24 cellular contexts compared by ENCODE assay signal in genomic region chr13:40897058-40897457, GRCh38.
DNase-seq lines count a peak whose midpoint lies in the region; ATAC-seq and TF ChIP-seq lines count a peak whose summit lies in the region.
"Had no signal": no experiment of that assay in that cellular context is flagged by ENCODE, and none has a peak within 500 bp of the region (broad histone marks: within the 10 kb centered on the region; RNA-seq: fewer than 3 reads in every experiment).

No MANE protein-coding gene starts in this region.

- peak overlapping the region; percentile 57; the same call in 1 of the 2 replicates for H3K27ac ChIP-seq in VCaP
- H3K27ac ChIP-seq in hepatocyte, result peak overlapping the region; percentile 72
- H3K27ac ChIP-seq: BLaER1, GM23248, SJSA1 had no signal

- no peaks in the 10 kb centered on the region for H3K36me3 ChIP-seq in hepatocyte (replicated peaks; ENCODE audit: insufficient read depth, low read depth)
- H3K36me3 ChIP-seq: BLaER1, SJSA1 had no signal

- H3K36me3 Mint-ChIP-seq in activated CD8-positive, alpha-beta memory T cell treated with anti-CD3 and anti-CD28 coated beads, Interleukin-2, amount 10 ng/mL, durations not matched to agents 7 days and 5 days, result peaks cover 8% of the 10 kb centered on the region

- no peaks in the 10 kb centered on the region for H3K4me1 Mint-ChIP-seq in activated CD8-positive, alpha-beta memory T cell treated with anti-CD3 and anti-CD28 coated beads, Interleukin-2, amount 10 ng/mL, durations not matched to agents 7 days and 5 days

- no peaks in the 10 kb centered on the region for H3K9me3 ChIP-seq in hepatocyte (ENCODE audit: low read depth)
- H3K9me3 ChIP-seq: SJSA1 had no signal

- H3K4me3 ChIP-seq in hepatocyte, result no peak overlapping the region
- H3K4me3 ChIP-seq: BLaER1, GM23248, SJSA1 had no signal

- H3K4me1 ChIP-seq in hepatocyte (ENCODE audit: insufficient read depth), result peaks cover 12% of the 10 kb centered on the region
- H3K4me1 ChIP-seq: BLaER1, SJSA1 had no signal

- TF ChIP-seq CTCF in VCaP (conservative IDR thresholded peaks at IDR 0.05), result no peak
- no peak for TF ChIP-seq CTCF in hepatocyte (IDR thresholded peaks at IDR 0.05; ENCODE audit: poor library complexity)

- H3K9me2 ChIP-seq in hepatocyte (replicated peaks; ENCODE audit: insufficient read depth), result no peaks in the 10 kb centered on the region

- H3K4me3 Mint-ChIP-seq in activated CD8-positive, alpha-beta memory T cell treated with anti-CD3 and anti-CD28 coated beads, Interleukin-2, amount 10 ng/mL, durations not matched to agents 7 days and 5 days, result no peak overlapping the region
- H3K4me3 Mint-ChIP-seq: CD4-positive, CD25-positive, alpha-beta regulatory T cell; H9 had no signal

- no peak overlapping the region for H3K4me2 ChIP-seq in hepatocyte
- H3K4me2 ChIP-seq: BLaER1 had no signal

- no peak for ATAC-seq in GM21825 (IDR thresholded peaks at IDR 0.05; ENCODE audit: unreplicated experiment)
- ATAC-seq in activated CD8-positive, alpha-beta memory T cell treated with anti-CD3 and anti-CD28 coated beads, Interleukin-2, amount 10 ng/mL, durations not matched to agents 7 days and 5 days, result no peak
- ATAC-seq: PC-3 had no signal

- H3K27ac Mint-ChIP-seq in activated CD8-positive, alpha-beta memory T cell treated with anti-CD3 and anti-CD28 coated beads, Interleukin-2, amount 10 ng/mL, durations not matched to agents 7 days and 5 days, result no peak overlapping the region
- H3K27ac Mint-ChIP-seq: CD4-positive, CD25-positive, alpha-beta regulatory T cell; H9 had no signal

- H3K79me2 ChIP-seq in hepatocyte, result peaks cover 9% of the 10 kb centered on the region

- H3K9me3 Mint-ChIP-seq in activated CD8-positive, alpha-beta memory T cell treated with anti-CD3 and anti-CD28 coated beads, Interleukin-2, amount 10 ng/mL, durations not matched to agents 7 days and 5 days (ENCODE audit: low read depth), result no peaks in the 10 kb centered on the region

- CTCF ChIA-PET in activated CD8-positive, alpha-beta memory T cell treated with anti-CD3 and anti-CD28 coated beads, Interleukin-2, amount 10 ng/mL, durations not matched to agents 7 days and 5 days (lab: Charles Lee), result no interaction called here

- H2AFZ ChIP-seq in hepatocyte, result no peak overlapping the region
- H2AFZ ChIP-seq: GM23248 had no signal

- no peaks in the 10 kb centered on the region for H3K27me3 ChIP-seq in hepatocyte
- H3K27me3 ChIP-seq: BLaER1, SJSA1 had no signal

- H4K20me1 ChIP-seq in hepatocyte (ENCODE audit: insufficient read depth, poor library complexity, severe bottlenecking), result no peaks in the 10 kb centered on the region
- H4K20me1 ChIP-seq: BLaER1 had no signal

- H3K27me3 Mint-ChIP-seq in activated CD8-positive, alpha-beta memory T cell treated with anti-CD3 and anti-CD28 coated beads, Interleukin-2, amount 10 ng/mL, durations not matched to agents 7 days and 5 days, result no peaks in the 10 kb centered on the region
- H3K27me3 Mint-ChIP-seq: CD4-positive, CD25-positive, alpha-beta regulatory T cell had no signal

- peak; percentile 14 for DNase-seq in HT-29 (ENCODE audit: low spot score)
- DNase-seq in hepatocyte (ENCODE audit: low spot score), result no peak
- peak; percentile 33 for DNase-seq in renal cortical epithelial cell (ENCODE audit: low read depth)
- DNase-seq in activated CD8-positive, alpha-beta memory T cell treated with anti-CD3 and anti-CD28 coated beads, Interleukin-2, amount 10 ng/mL, durations not matched to agents 7 days and 5 days, result no peak
- no peak for DNase-seq in stimulated activated CD4-positive, alpha-beta T cell treated with anti-CD3 and anti-CD28 coated beads, Interleukin-2, amount 100 ng/mL, for 48 hours
- no peak for DNase-seq in DMS53 (lab: John Stamatoyannopoulos, UW)
- DNase-seq: CD4-positive, CD25-positive, alpha-beta regulatory T cell; GM23248; H9; NCI-H1048; NCI-H1417; NCI-H1694; NCI-H2029 treated with DMSO at 0.1 percent for 48 hours; NCI-H446 treated with DMSO at 0.1 percent for 48 hours; NCI-H526; NCI-H82; NK-92 treated with Interleukin-12 subunit alpha and Interleukin-12 subunit beta, amount 100 ng/mL, for 24 hours; PC-3; Right ventricle myocardium superior; RPMI8226 had no signal

Comparison
In these comparisons a context has a peak if more than half of its experiments do, and no peak if none do; other contexts are left out.
1. DNase-seq: peak in HT-29 (single experiment) and renal cortical epithelial cell (single experiment); none in hepatocyte (single experiment), activated CD8-positive, alpha-beta memory T cell treated with anti-CD3 and anti-CD28 coated beads, Interleukin-2, amount 10 ng/mL, durations not matched to agents 7 days and 5 days (single experiment), stimulated activated CD4-positive, alpha-beta T cell treated with anti-CD3 and anti-CD28 coated beads, Interleukin-2, amount 100 ng/mL, for 48 hours (0 of 2) and DMS53 (single experiment).